Comparison of ENCODE assay signal across 25 cellular contexts in genomic region chr2:64845273-64845905, GRCh38.
DNase-seq lines count a peak whose midpoint lies in the region; ATAC-seq and TF ChIP-seq lines count a peak whose summit lies in the region.
"Had no signal": no experiment of that assay in that cellular context is flagged by ENCODE, and none has a peak within 500 bp of the region (broad histone marks: within the 10 kb centered on the region; RNA-seq: fewer than 3 reads in every experiment).

No MANE protein-coding gene starts in this region.

- no peak for TF ChIP-seq EP300 in SK-N-SH (IDR thresholded peaks at IDR 0.05; ENCODE audit: borderline replicate concordance in 1 of 2, low read depth in 1 of 2, low read length in 1 of 2)

- H3K9me3 ChIP-seq in SK-N-SH (no peaks in the 10 kb centered on the region), IMR-90 (ENCODE audit: control insufficient read depth, insufficient read depth, low read length) (no peaks in the 10 kb centered on the region)
- H3K9me3 ChIP-seq: BLaER1, SJCRH30 had no signal

- H3K4me2 ChIP-seq in SK-N-SH: no peak overlapping the region
- H3K4me2 ChIP-seq in IMR-90 (ENCODE audit: low read depth, low read length): no peak overlapping the region
- H3K4me2 ChIP-seq: BLaER1, PC-9 had no signal

- H2BK5ac ChIP-seq in IMR-90 (ENCODE audit: low read depth, low read length, poor library complexity, severe bottlenecking): no peak overlapping the region

- TF ChIP-seq RAD21 in SK-N-SH (IDR thresholded peaks at IDR 0.05; ENCODE audit: low read length): no peak
- TF ChIP-seq RAD21 in IMR-90 (IDR thresholded peaks at IDR 0.05; ENCODE audit: low read length): no peak

- H3K36me3 ChIP-seq in SK-N-SH (replicated peaks in 1 of 2; ENCODE audit: control insufficient read depth in 1 of 2, insufficient read depth in 2 of 2, low read length in 1 of 2): no peaks in the 10 kb centered on the region
- no peaks in the 10 kb centered on the region for H3K36me3 ChIP-seq in IMR-90 (ENCODE audit: control insufficient read depth, insufficient read depth, low read length)
- H3K36me3 ChIP-seq: BLaER1, SJCRH30 had no signal

- H3K9ac ChIP-seq in SK-N-SH: no peak overlapping the region
- H3K9ac ChIP-seq in IMR-90 (ENCODE audit: low read depth, low read length): no peak overlapping the region
- H3K9ac ChIP-seq: BLaER1 had no signal

- H2AK5ac ChIP-seq in IMR-90 (ENCODE audit: low read depth, low read length): no peak overlapping the region

- H3K4me1 ChIP-seq in SK-N-SH (ENCODE audit: control insufficient read depth in 1 of 2, insufficient read depth in 2 of 2, low read depth in 1 of 2, low read length in 1 of 2): no peaks in the 10 kb centered on the region; a peak in 1 of 4 replicates
- peaks cover 1% of the 10 kb centered on the region for H3K4me1 ChIP-seq in IMR-90 (ENCODE audit: control insufficient read depth, insufficient read depth, low read length)
- H3K4me1 ChIP-seq: SJCRH30 had no signal

- H3K9me2 ChIP-seq in SK-N-SH: no peaks in the 10 kb centered on the region

- H2AK9ac ChIP-seq in IMR-90 (replicated peaks; ENCODE audit: low read depth, low read length, poor library complexity): no peak overlapping the region

- H3K23ac ChIP-seq in IMR-90 (ENCODE audit: low read depth, low read length): no peak overlapping the region

- no peaks in the 10 kb centered on the region for H3K79me2 ChIP-seq in SK-N-SH (ENCODE audit: insufficient read depth)

- no TSS peak for BruUV-seq in IMR-90 (replicated peaks; lab: Mats Ljungman, UMichigan)

- H3K4me3 ChIP-seq in SK-N-SH (ENCODE audit: low read depth in 2 of 2, low read length in 1 of 2) (no peak overlapping the region), IMR-90 (ENCODE audit: insufficient read depth, low read depth, low read length) (no peak overlapping the region)
- H3K4me3 ChIP-seq: BLaER1, PC-9, SJCRH30 had no signal

- H3K4me1 Mint-ChIP-seq in naive B cell (peaks cover 37 to 57% (median 54%) of the 10 kb centered on the region in 3 donors), chondrocyte (ENCODE audit: low read depth) (no peaks in the 10 kb centered on the region)
- peaks cover 47% of the 10 kb centered on the region for H3K4me1 Mint-ChIP-seq in stimulated activated memory B cell treated with anti-CD40 and anti-IgM and Interleukin-4, amounts not matched to agents 10 μg/mL and 1 μg/mL and 100 μg/mL, for 72 hours

- no peak overlapping the region for H2AFZ ChIP-seq in SK-N-SH (ENCODE audit: low read depth)
- H2AFZ ChIP-seq in IMR-90 (replicated peaks; ENCODE audit: low read length, poor library complexity): no peak overlapping the region
- H2AFZ ChIP-seq: PC-9 had no signal

- CTCF ChIA-PET in SK-N-SH (lab: Yijun Ruan, JAX) (no interaction called here), IMR-90 (lab: Yijun Ruan, JAX) (interaction anchor here (0.6 kb wide), 1 partner anchor 13 kb away, joined by 6 read pairs; no protein-coding TSS in a partner anchor)

- no peaks in the 10 kb centered on the region for H3K79me1 ChIP-seq in IMR-90 (ENCODE audit: low read depth in 1 of 2, low read length in 2 of 2)

- ATAC-seq in SK-N-SH treated with all-trans-retinoic acid at 6 μM for 48 hours (no peak), IMR-90 (ENCODE audit: low read depth) (no peak), naive B cell (ENCODE audit: low read depth in 2 of 2) (no peak)
- no peak for ATAC-seq in stimulated activated memory B cell treated with anti-CD40 and anti-IgM and Interleukin-4, amounts not matched to agents 10 μg/mL and 1 μg/mL and 100 μg/mL, for 72 hours
- ATAC-seq: CD8-positive, alpha-beta T cell; HCT116 had no signal

- intact Hi-C loops in IMR-90 (cut with micrococcal nuclease): no loop called here

- no peak overlapping the region for H4K91ac ChIP-seq in IMR-90 (ENCODE audit: insufficient read depth, low read depth, low read length)

- H3K27ac Mint-ChIP-seq in naive B cell (peak overlapping the region in 5 of 6 donors; percentile 16 to 88 (median 54)), chondrocyte (ENCODE audit: unreplicated experiment) (no peak overlapping the region)
- peak overlapping the region; percentile 15 for H3K27ac Mint-ChIP-seq in stimulated activated memory B cell treated with anti-CD40 and anti-IgM and Interleukin-4, amounts not matched to agents 10 μg/mL and 1 μg/mL and 100 μg/mL, for 72 hours
- H3K27ac Mint-ChIP-seq: CD8-positive, alpha-beta T cell had no signal

- H3K9me3 Mint-ChIP-seq in naive B cell: no peaks in the 10 kb centered on the region
- H3K9me3 Mint-ChIP-seq in stimulated activated memory B cell treated with anti-CD40 and anti-IgM and Interleukin-4, amounts not matched to agents 10 μg/mL and 1 μg/mL and 100 μg/mL, for 72 hours: no peaks in the 10 kb centered on the region
- no peaks in the 10 kb centered on the region for H3K9me3 Mint-ChIP-seq in chondrocyte (ENCODE audit: low read depth)
- H3K9me3 Mint-ChIP-seq: CD8-positive, alpha-beta T cell had no signal

- H2BK15ac ChIP-seq in IMR-90 (ENCODE audit: low read depth, low read length): no peak overlapping the region

- no peak overlapping the region for H2BK120ac ChIP-seq in IMR-90 (ENCODE audit: low read depth, low read length)

- peaks cover 4% of the 10 kb centered on the region for H3F3A ChIP-seq in SK-N-SH (replicated peaks; ENCODE audit: insufficient read depth)

- H4K8ac ChIP-seq in IMR-90 (ENCODE audit: low read depth in 2 of 2, low read length in 2 of 2): no peak overlapping the region

- H3K4me3 Mint-ChIP-seq in naive B cell (no peak overlapping the region), chondrocyte (ENCODE audit: unreplicated experiment) (no peak overlapping the region)
- no peak overlapping the region for H3K4me3 Mint-ChIP-seq in stimulated activated memory B cell treated with anti-CD40 and anti-IgM and Interleukin-4, amounts not matched to agents 10 μg/mL and 1 μg/mL and 100 μg/mL, for 72 hours
- H3K4me3 Mint-ChIP-seq: CD8-positive, alpha-beta T cell had no signal

- no peak overlapping the region for H2BK20ac ChIP-seq in IMR-90 (ENCODE audit: low read depth, low read length)

- H3K27me3 ChIP-seq in SK-N-SH (ENCODE audit: insufficient read depth): no peaks in the 10 kb centered on the region
- peaks cover 8% of the 10 kb centered on the region for H3K27me3 ChIP-seq in IMR-90 (ENCODE audit: control insufficient read depth, insufficient read depth, low read length)
- H3K27me3 ChIP-seq: BLaER1, SJCRH30 had no signal

- DNase-seq in SK-N-SH (no peak), IMR-90 (no peak), naive B cell (no peak), chondrocyte (ENCODE audit: low spot score) (no peak), NCI-H2227 treated with DMSO at 0.1 percent for 48 hours (lab: John Stamatoyannopoulos, UW) (no peak)
- no peak for DNase-seq in stimulated activated CD4-positive, alpha-beta T cell treated with anti-CD3 and anti-CD28 coated beads, Interleukin-2, amount 100 ng/mL, for 48 hours
- DNase-seq: ACHN; CD8-positive, alpha-beta T cell; DMS 273 treated with DMSO at 0.1 percent for 48 hours; DMS79 treated with DMSO at 0.1 percent for 48 hours; KBM-7; NCI-H1105; NCI-H1436 treated with DMSO at 0.1 percent for 48 hours; NCI-H1930; NCI-H2107; NCI-H446; NCI-H524 treated with DMSO at 0.1 percent for 48 hours; NCI-H774; PC-9; SJCRH30 had no signal

- no peaks in the 10 kb centered on the region for H3K27me3 Mint-ChIP-seq in naive B cell
- H3K27me3 Mint-ChIP-seq in stimulated activated memory B cell treated with anti-CD40 and anti-IgM and Interleukin-4, amounts not matched to agents 10 μg/mL and 1 μg/mL and 100 μg/mL, for 72 hours: no peaks in the 10 kb centered on the region
- H3K27me3 Mint-ChIP-seq in chondrocyte (ENCODE audit: low read depth): peaks cover 2% of the 10 kb centered on the region

- no peak overlapping the region for H3K18ac ChIP-seq in IMR-90 (ENCODE audit: low read depth, low read length)

- 100% methylated on average over 2 of the region's 2 CpGs for WGBS in SK-N-SH (ENCODE audit: low lambda C conversion rate)
- 40 to 100% methylated on average over 1 of the region's 2 CpGs for WGBS in IMR-90 (ENCODE audit: extremely low coverage in 2 of 2, insufficient read length in 1 of 2), 2 experiments

- H4K20me1 ChIP-seq in SK-N-SH (ENCODE audit: insufficient read depth) (no peaks in the 10 kb centered on the region), IMR-90 (ENCODE audit: insufficient read depth, low read length) (no peaks in the 10 kb centered on the region)
- H4K20me1 ChIP-seq: BLaER1 had no signal

- POLR2A ChIA-PET in SK-N-SH (lab: Yijun Ruan, JAX) (no interaction called here), IMR-90 (lab: Charles Lee; ENCODE audit: unreplicated experiment) (no interaction called here)

- no peak overlapping the region for H3K56ac ChIP-seq in IMR-90 (ENCODE audit: extremely low read depth, insufficient read depth, low read length)

- H3K14ac ChIP-seq in IMR-90 (replicated peaks; ENCODE audit: low read depth, low read length): no peak overlapping the region

- dilution Hi-C loops in IMR-90 (cut with HindIII; ENCODE audit: low sequenced_read_pairs, unreplicated experiment): no loop called here

- no peak overlapping the region for H3K4ac ChIP-seq in IMR-90 (ENCODE audit: low read depth, low read length)

- peaks cover 0 to 7% of the 10 kb centered on the region in 2 donors for H3K36me3 Mint-ChIP-seq in naive B cell
- peaks cover 13% of the 10 kb centered on the region for H3K36me3 Mint-ChIP-seq in stimulated activated memory B cell treated with anti-CD40 and anti-IgM and Interleukin-4, amounts not matched to agents 10 μg/mL and 1 μg/mL and 100 μg/mL, for 72 hours
- H3K36me3 Mint-ChIP-seq in chondrocyte (ENCODE audit: low read depth): no peaks in the 10 kb centered on the region
- H3K36me3 Mint-ChIP-seq: CD8-positive, alpha-beta T cell had no signal

- H3K9me1 ChIP-seq in IMR-90 (ENCODE audit: insufficient read depth, low read length): peaks cover 7% of the 10 kb centered on the region; the same call in 1 of the 2 replicates

- TF ChIP-seq CTCF in SK-N-SH (IDR thresholded peaks at IDR 0.05): no peak
- no peak for TF ChIP-seq CTCF in IMR-90 (conservative IDR thresholded peaks at IDR 0.05; ENCODE audit: low read depth, low read length)
- TF ChIP-seq CTCF in chondrocyte (IDR thresholded peaks at IDR 0.05): no peak

- no peak for TF ChIP-seq POLR2A in IMR-90 (IDR thresholded peaks at IDR 0.05; ENCODE audit: low read depth, low read length)

- H4K5ac ChIP-seq in IMR-90 (ENCODE audit: low read depth, low read length): no peak overlapping the region

- H3K27ac ChIP-seq in SK-N-SH (ENCODE audit: low read depth in 2 of 2, low read length in 1 of 2): no peak overlapping the region
- H3K27ac ChIP-seq in IMR-90 (ENCODE audit: insufficient read depth, low read length): no peak overlapping the region
- H3K27ac ChIP-seq: 22Rv1, BLaER1, PC-9, SJCRH30 had no signal

- in situ Hi-C loops in IMR-90 (cut with MboI; ENCODE audit: low sequenced_read_pairs): no loop called here

TF ChIP-seq in SK-N-SH treated with all-trans-retinoic acid at 6 μM for 48 hours, 23 proteins besides CTCF, POLR2A, EP300 and RAD21 (continues in another document):
- TF ChIP-seq ESRRG (CRISPR knock-in tag; IDR thresholded peaks at IDR 0.05) (no peak), ZFP3 (CRISPR knock-in tag; IDR thresholded peaks at IDR 0.05) (peak; percentile 90)

TF ChIP-seq in SK-N-SH, 30 proteins besides CTCF, POLR2A, EP300 and RAD21 (continues in another document):
- TF ChIP-seq RXRA (IDR thresholded peaks at IDR 0.05; ENCODE audit: borderline replicate concordance, low read depth) (no peak), YY1 (IDR thresholded peaks at IDR 0.05; ENCODE audit: low read depth) (no peak)

TF ChIP-seq in IMR-90, 13 proteins besides CTCF, POLR2A, EP300 and RAD21 (continues in another document):
- peak; percentile 88 for TF ChIP-seq MAFK (IDR thresholded peaks at IDR 0.05; ENCODE audit: low read depth, low read length)
